In the genomic region with DNA sequence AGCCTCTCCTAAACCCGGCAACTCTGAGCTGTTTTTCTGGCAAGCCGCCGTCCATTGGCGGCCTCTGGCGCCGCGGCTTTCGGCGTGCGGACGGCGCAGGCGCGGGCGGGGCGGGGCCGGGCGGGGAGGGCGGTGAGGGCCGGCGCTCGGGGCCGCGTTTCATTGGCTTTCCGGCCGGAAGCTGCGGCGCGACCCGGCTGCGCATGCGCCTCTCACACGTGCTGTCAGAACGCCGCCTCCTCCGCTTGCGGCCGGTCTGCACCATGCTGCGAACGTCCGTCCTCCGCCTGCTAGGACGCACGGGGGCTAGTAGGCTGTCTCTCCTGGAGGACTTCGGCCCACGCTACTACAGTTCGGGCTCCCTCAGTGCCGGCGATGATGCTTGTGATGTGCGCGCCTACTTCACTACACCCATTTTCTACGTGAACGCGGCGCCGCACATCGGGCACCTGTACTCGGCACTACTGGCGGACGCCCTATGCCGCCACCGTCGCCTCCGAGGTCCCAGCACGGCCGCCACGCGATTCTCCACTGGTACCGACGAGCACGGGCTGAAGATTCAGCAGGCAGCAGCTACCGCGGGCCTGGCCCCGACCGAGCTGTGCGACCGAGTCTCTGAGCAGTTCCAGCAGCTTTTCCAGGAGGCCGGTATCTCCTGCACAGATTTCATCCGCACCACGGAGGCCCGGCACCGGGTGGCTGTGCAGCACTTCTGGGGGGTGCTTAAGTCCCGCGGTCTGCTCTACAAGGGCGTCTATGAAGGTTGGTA, we compare ENCODE assay signal across 8 cellular contexts. TPM values are rescaled to one million over a fixed set of nuclear protein-coding genes. Genes with fewer than 3 reads are reported as not detected.
A peak's percentile ranks its signal among the peaks of the same experiment; 100 is the strongest.
DNase-seq lines count a peak whose midpoint lies in the region; ATAC-seq and TF ChIP-seq lines count a peak whose summit lies in the region.

A gene (plus strand): TSS at position 227 of the 769 bp plus-strand sequence. CDS start 37 bp downstream, at position 264.

- H3K9me3 Mint-ChIP-seq in progenitor cell of endocrine pancreas (ENCODE audit: low read depth), result no peaks in the 10 kb centered on the region

- 0% methylated on average over 85 of the region's 85 CpGs for WGBS in heart right ventricle, 2 donors

- H3K4me3 Mint-ChIP-seq in progenitor cell of endocrine pancreas (ENCODE audit: low read depth), result peak within 1 kb of the TSS; percentile 86

- H3K4me3 ChIP-seq in heart right ventricle, result peak within 1 kb of the TSS; percentile 59 to 99 (median 92)

- peak within 1 kb of the TSS; percentile 89 for H3K27ac Mint-ChIP-seq in progenitor cell of endocrine pancreas

- peaks cover 25% of the 10 kb centered on the region for H3K4me1 Mint-ChIP-seq in progenitor cell of endocrine pancreas (ENCODE audit: low read depth)

- H3K36me3 ChIP-seq in heart right ventricle, result peaks cover 0 to 9% (median 0%) of the 10 kb centered on the region in 9 donors

- H3K27ac ChIP-seq in heart right ventricle, result peak within 1 kb of the TSS; percentile 43 to 91 (median 85)

- no peaks in the 10 kb centered on the region for H3K27me3 ChIP-seq in heart right ventricle

- H3K9me3 ChIP-seq in heart right ventricle, result no peaks in the 10 kb centered on the region

- in situ Hi-C loops in GM13977 (cut with MboI; ENCODE audit: low pct_unique_long_range_greater_than_20kb, low sequenced_read_pairs, unreplicated experiment), result no loop called here

- H3K36me3 Mint-ChIP-seq in progenitor cell of endocrine pancreas (ENCODE audit: insufficient read depth), result no peaks in the 10 kb centered on the region

- H3K4me1 ChIP-seq in heart right ventricle, result peaks cover 2 to 47% (median 40%) of the 10 kb centered on the region in 9 donors

- TF ChIP-seq CTCF in GM13977 (IDR thresholded peaks at IDR 0.05; ENCODE audit: extremely low read depth, insufficient read depth, missing control alignments) (peak; percentile 8), heart right ventricle (IDR thresholded peaks at IDR 0.05) (peak in 2 of 9 donors; percentile 8 to 19), progenitor cell of endocrine pancreas (IDR thresholded peaks at IDR 0.05; ENCODE audit: unreplicated experiment) (no peak)

- no peaks in the 10 kb centered on the region for H3K27me3 Mint-ChIP-seq in progenitor cell of endocrine pancreas

- peak; percentile 85 for ATAC-seq in HG02852 (IDR thresholded peaks at IDR 0.05; ENCODE audit: unreplicated experiment)
- peak; percentile 94 to 99 (median 98) for ATAC-seq in heart right ventricle

- DNase-seq in GM13977 (ENCODE audit: low spot score) (peak; percentile 94), NCI-H1436 treated with DMSO at 0.1 percent for 48 hours (lab: John Stamatoyannopoulos, UW) (peak; percentile 13), T-helper 1 cell (peak; percentile 88 to 95 (median 89)), amniotic epithelial cell (ENCODE audit: low read depth) (peak; percentile 81), heart right ventricle (peak; percentile 92 to 96), progenitor cell of endocrine pancreas (ENCODE audit: low spot score, unreplicated experiment) (peak; percentile 89), ureter (ENCODE audit: low spot score) (peak; percentile 93)

- intact Hi-C loops in heart right ventricle (cut with DNase I), result loop anchor here in 9 of 10 donors (2.0 to 10.0 kb wide), 11 partner anchors 72 to 592 kb away; a partner anchor contains a TSS

RNA-seq across cellular contexts. Expression of the gene that starts here (rescaled TPM):
- total RNA-seq in heart right ventricle (10 to 100 TPM in 1 of 10 donors, 1 to 10 TPM in 9; 5.0 to 11.5 (median 7.7) TPM), progenitor cell of endocrine pancreas (7.9 and 8.3 TPM in 2 replicates), ureter (10.5 TPM)
- 1 to 10 TPM; 1.2 to 5.0 TPM for polyA plus RNA-seq in heart right ventricle

Comparison
In these comparisons a context has a peak if more than half of its experiments do, and no peak if none do; other contexts are left out.
1. Peak in every context shown above with its lines: DNase-seq, ATAC-seq, H3K4me3 ChIP-seq and H3K27ac ChIP-seq.
2. DNase-seq: peak in every context shown above with its lines; median percentile 94 in GM13977; 94 in heart right ventricle; 93 in ureter; 89 in T-helper 1 cell; 89 in progenitor cell of endocrine pancreas; 81 in amniotic epithelial cell; 13 in NCI-H1436 treated with DMSO at 0.1 percent for 48 hours.